ENCODE assay signal across 17 cellular contexts in the genomic region with DNA sequence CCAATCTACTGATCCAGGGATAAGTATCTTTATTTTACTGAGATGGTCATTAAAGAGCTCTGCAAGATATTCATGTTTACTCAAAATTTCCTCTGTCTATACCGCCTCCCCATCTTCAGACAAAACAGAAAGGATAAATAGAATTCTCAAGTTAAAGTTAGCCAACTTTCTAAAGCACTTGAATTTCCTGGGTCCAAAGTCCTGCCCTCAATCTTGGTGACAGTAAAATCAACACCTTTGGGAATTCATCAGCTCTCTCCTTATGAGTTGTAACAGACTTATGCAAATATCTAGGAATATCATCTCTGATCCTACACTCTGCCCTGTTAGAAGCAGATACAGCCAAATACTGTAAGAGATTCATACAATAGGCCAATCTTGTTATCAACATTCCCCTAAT.
DNase-seq lines count a peak whose midpoint lies in the region; ATAC-seq and TF ChIP-seq lines count a peak whose summit lies in the region.
"Had no signal": no experiment of that assay in that cellular context is flagged by ENCODE, and none has a peak within 500 bp of the region (broad histone marks: within the 10 kb centered on the region; RNA-seq: fewer than 3 reads in every experiment).

No MANE protein-coding gene starts in this region.

- H3K4me3 Mint-ChIP-seq in mesothelial cell of epicardium: no peak overlapping the region
- H3K4me3 Mint-ChIP-seq: CD4-positive, alpha-beta memory T cell; GM23338; IgD-negative memory B cell had no signal

- H3K9me3 Mint-ChIP-seq in mesothelial cell of epicardium: no peaks in the 10 kb centered on the region
- H3K9me3 Mint-ChIP-seq: CD4-positive, alpha-beta memory T cell; GM23338; IgD-negative memory B cell had no signal

- no peak for ATAC-seq in GM18517 (IDR thresholded peaks at IDR 0.05; ENCODE audit: unreplicated experiment)
- ATAC-seq in GM18868 (IDR thresholded peaks at IDR 0.05; ENCODE audit: unreplicated experiment): no peak
- ATAC-seq: A549, GM23338 had no signal

- H3K4me1 ChIP-seq in colonic mucosa (no peaks in the 10 kb centered on the region), transverse colon (peaks cover 6 to 35% (median 19%) of the 10 kb centered on the region in 4 donors)
- H3K4me1 ChIP-seq: A549, BE2C had no signal

- intact Hi-C loops in colonic mucosa (cut with DNase I): no loop called here
- intact Hi-C loops in transverse colon (cut with DNase I; ENCODE audit: low total_unique reads): no loop called here

- H3K27ac Mint-ChIP-seq in mesothelial cell of epicardium: peak overlapping the region; percentile 12
- H3K27ac Mint-ChIP-seq: CD4-positive, alpha-beta memory T cell; GM23338; IgD-negative memory B cell had no signal

- H3K27me3 ChIP-seq in colonic mucosa (no peaks in the 10 kb centered on the region), transverse colon (no peaks in the 10 kb centered on the region)
- H3K27me3 ChIP-seq: BE2C had no signal

- H3K9me3 ChIP-seq in colonic mucosa: no peaks in the 10 kb centered on the region
- H3K9me3 ChIP-seq in transverse colon: no peaks in the 10 kb centered on the region
- H3K9me3 ChIP-seq: A549, BE2C had no signal

- H3K4me1 Mint-ChIP-seq in mesothelial cell of epicardium: peaks cover 38% of the 10 kb centered on the region
- H3K4me1 Mint-ChIP-seq: GM23338 had no signal

- H3K36me3 ChIP-seq in colonic mucosa: no peaks in the 10 kb centered on the region
- no peaks in the 10 kb centered on the region for H3K36me3 ChIP-seq in transverse colon
- H3K36me3 ChIP-seq: BE2C had no signal

- H3K4me3 ChIP-seq in colonic mucosa (no peak overlapping the region), transverse colon (no peak overlapping the region)
- H3K4me3 ChIP-seq: A549, GM23338 had no signal

- in situ Hi-C loops in transverse colon (cut with MboI; ENCODE audit: low pct_ligation_motif_present in 1 of 4, low pct_unique_long_range_greater_than_20kb in 1 of 4, low sequenced_read_pairs in 3 of 4): no loop called here
- in situ Hi-C loops in GM13976 (cut with MboI; ENCODE audit: low sequenced_read_pairs, unreplicated experiment): no loop called here

- no peak for TF ChIP-seq POLR2A in transverse colon (IDR thresholded peaks at IDR 0.05)

- no peaks in the 10 kb centered on the region for H3K36me3 Mint-ChIP-seq in mesothelial cell of epicardium
- H3K36me3 Mint-ChIP-seq: CD4-positive, alpha-beta memory T cell; IgD-negative memory B cell had no signal

- TF ChIP-seq CTCF in VCaP (conservative IDR thresholded peaks at IDR 0.05) (no peak), colonic mucosa (IDR thresholded peaks at IDR 0.05) (no peak), mesothelial cell of epicardium (IDR thresholded peaks at IDR 0.05; ENCODE audit: unreplicated experiment) (no peak), transverse colon (IDR thresholded peaks at IDR 0.05) (no peak), GM13976 (IDR thresholded peaks at IDR 0.05; ENCODE audit: borderline replicate concordance, control extremely low read depth, extremely low read depth, insufficient read depth, missing control alignments) (no peak)

- H3K27me3 Mint-ChIP-seq in mesothelial cell of epicardium (ENCODE audit: low read depth): no peaks in the 10 kb centered on the region
- H3K27me3 Mint-ChIP-seq: IgD-negative memory B cell had no signal

- H3K9ac ChIP-seq in colonic mucosa (ENCODE audit: low read depth in 2 of 2, low read length in 2 of 2): no peak overlapping the region

- TF ChIP-seq EP300 in transverse colon (IDR thresholded peaks at IDR 0.05; ENCODE audit: low read depth): no peak

- H3K27ac ChIP-seq in VCaP: peak overlapping the region; percentile 8
- H3K27ac ChIP-seq in colonic mucosa: peak overlapping the region; percentile 13
- peak overlapping the region; percentile 22 to 69 (median 50) for H3K27ac ChIP-seq in transverse colon
- H3K27ac ChIP-seq: A549, C4-2B had no signal

- DNase-seq in colonic mucosa (peak; percentile 47), mesothelial cell of epicardium (ENCODE audit: low spot score in 2 of 2, unreplicated experiment in 2 of 2) (no peak), transverse colon (no peak), GM13976 (ENCODE audit: low spot score) (no peak)
- DNase-seq: BE2C; CD4-positive, alpha-beta memory T cell; DMS153; DMS79 treated with DMSO at 0.1 percent for 48 hours; EL; H7 had no signal

- 31 to 40% methylated on average over 1 of the region's 1 CpG for WGBS in transverse colon (ENCODE audit: low coverage in 1 of 2), 2 donors
